Comparison of ENCODE assay signal across 8 cellular contexts in the genomic region with DNA sequence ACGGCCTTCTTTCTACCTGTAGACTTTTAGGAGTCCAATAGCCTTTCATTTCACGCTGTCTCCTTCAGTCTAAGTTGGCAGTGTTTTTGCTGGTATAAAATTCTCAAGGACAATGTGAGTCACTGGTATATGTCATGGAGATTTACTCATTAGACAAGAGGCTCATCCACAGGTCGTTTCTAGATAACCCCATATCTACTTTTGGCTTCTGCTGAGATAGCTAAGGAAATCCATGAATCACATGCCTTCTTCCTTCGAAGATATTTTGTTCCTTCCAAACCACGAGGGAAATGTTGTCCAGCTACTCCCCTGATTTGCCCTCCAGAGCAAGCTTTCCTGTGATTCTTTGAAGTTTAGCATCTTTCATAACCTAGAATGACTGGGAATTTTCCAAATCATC. TPM values are rescaled to one million over a fixed set of nuclear protein-coding genes. Genes with fewer than 3 reads are reported as not detected.
"Had no signal": no experiment of that assay in that cellular context is flagged by ENCODE, and none has a peak within 500 bp of the region (broad histone marks: within the 10 kb centered on the region; RNA-seq: fewer than 3 reads in every experiment).

No MANE protein-coding gene starts in this region.

- DNase-seq: GM23248, H9, HCEC 1CT, KG1 had no signal

- H3K4me1 Mint-ChIP-seq: H9, IgD-negative memory B cell had no signal

- FAIRE-seq: H1, HepG2 had no signal

- H3K27ac ChIP-seq: GM23248, HL-60 had no signal

- H3K4me3 Mint-ChIP-seq: H9, IgD-negative memory B cell had no signal

- H3K4me3 ChIP-seq: GM23248 had no signal

- ATAC-seq: HepG2 had no signal

- H3K27ac Mint-ChIP-seq: H9, IgD-negative memory B cell had no signal

- H2AFZ ChIP-seq: GM23248 had no signal

- H3K9ac ChIP-seq: GM23248 had no signal

RNA-seq across cellular contexts. Expression of a gene that starts 38.5 kb away (rescaled TPM):
- total RNA-seq: HepG2 had no signal
- polyA plus RNA-seq: HepG2, IgD-negative memory B cell had no signal
